Comparison of ENCODE assay signal across 14 cellular contexts in the genomic region with DNA sequence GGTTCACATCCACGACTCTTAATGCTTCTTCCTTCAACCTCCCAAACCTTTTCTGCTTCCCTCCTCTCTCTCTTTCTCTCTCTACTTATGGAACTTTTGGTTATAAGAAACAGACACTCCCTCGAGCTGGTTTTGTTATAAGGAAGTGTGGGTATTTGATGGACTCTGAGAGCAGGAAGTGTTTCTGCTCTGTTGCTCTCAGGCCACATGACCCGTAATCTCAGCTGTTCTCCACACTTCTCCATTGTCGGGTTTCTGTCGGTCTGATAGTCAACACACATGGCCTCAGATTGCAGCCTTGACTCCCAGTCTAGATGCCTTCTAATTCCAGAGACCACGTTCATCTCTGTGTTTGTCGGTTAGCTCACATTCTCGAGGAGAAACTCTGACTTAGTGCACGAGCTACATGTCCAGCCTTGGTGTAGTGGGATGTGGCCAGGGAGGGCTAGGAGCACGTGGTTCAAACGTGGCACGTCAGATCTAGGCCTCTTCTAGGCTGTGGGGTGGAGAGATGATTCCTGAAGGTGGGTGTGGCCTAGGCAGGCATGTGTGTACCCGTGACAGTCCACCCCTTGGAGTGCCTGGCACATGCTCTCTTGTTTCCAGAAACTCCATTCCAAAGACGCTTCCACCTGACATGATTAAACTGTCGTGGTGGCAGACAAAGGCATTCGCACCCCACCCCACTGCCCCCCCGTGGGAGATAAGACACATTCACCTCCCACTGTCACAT. TPM values are rescaled to one million over a fixed set of nuclear protein-coding genes. Genes with fewer than 3 reads are reported as not detected.
DNase-seq lines count a peak whose midpoint lies in the region; ATAC-seq and TF ChIP-seq lines count a peak whose summit lies in the region.
"Had no signal": no experiment of that assay in that cellular context is flagged by ENCODE, and none has a peak within 500 bp of the region (broad histone marks: within the 10 kb centered on the region; RNA-seq: fewer than 3 reads in every experiment).

No MANE protein-coding gene starts in this region.

- H3K27me3 Mint-ChIP-seq in activated naive CD8-positive, alpha-beta T cell treated with anti-CD3 and anti-CD28 coated beads, Interleukin-2, amount 50 U/mL, for 24 hours: no peaks in the 10 kb centered on the region
- H3K27me3 Mint-ChIP-seq in activated CD4-positive, alpha-beta T cell treated with anti-CD3 and anti-CD28 coated beads, Interleukin-2, amount 10 ng/mL, durations not matched to agents 7 days and 5 days: no peaks in the 10 kb centered on the region
- H3K27me3 Mint-ChIP-seq: CD4-positive, CD25-positive, alpha-beta regulatory T cell had no signal

- TF ChIP-seq CTCF in HL-60 (IDR thresholded peaks at IDR 0.05; ENCODE audit: insufficient read depth, low read length): no peak

- peaks cover 6% of the 10 kb centered on the region for H3K4me1 Mint-ChIP-seq in activated naive CD8-positive, alpha-beta T cell treated with anti-CD3 and anti-CD28 coated beads, Interleukin-2, amount 50 U/mL, for 24 hours
- no peaks in the 10 kb centered on the region for H3K4me1 Mint-ChIP-seq in activated CD4-positive, alpha-beta T cell treated with anti-CD3 and anti-CD28 coated beads, Interleukin-2, amount 10 ng/mL, durations not matched to agents 7 days and 5 days

- CTCF ChIA-PET in activated CD4-positive, alpha-beta T cell treated with anti-CD3 and anti-CD28 coated beads, Interleukin-2, amount 10 ng/mL, durations not matched to agents 7 days and 5 days (lab: Charles Lee): interaction anchor here (0.6 kb wide), 1 partner anchor 9 kb away, joined by 3 read pairs; no protein-coding TSS in a partner anchor

- H3K9me3 Mint-ChIP-seq in activated naive CD8-positive, alpha-beta T cell treated with anti-CD3 and anti-CD28 coated beads, Interleukin-2, amount 50 U/mL, for 24 hours: no peaks in the 10 kb centered on the region
- H3K9me3 Mint-ChIP-seq in activated CD4-positive, alpha-beta T cell treated with anti-CD3 and anti-CD28 coated beads, Interleukin-2, amount 10 ng/mL, durations not matched to agents 7 days and 5 days: peaks cover 4% of the 10 kb centered on the region
- H3K9me3 Mint-ChIP-seq: CD4-positive, CD25-positive, alpha-beta regulatory T cell had no signal

- no peak overlapping the region for H3K27ac ChIP-seq in HL-60 (replicated peaks)
- peak overlapping the region; percentile 26 to 40 for H3K27ac ChIP-seq in mucosa of rectum (ENCODE audit: low read depth in 2 of 2, low read length in 2 of 2)
- H3K27ac ChIP-seq: breast epithelium had no signal

- no peak for ATAC-seq in activated naive CD8-positive, alpha-beta T cell treated with anti-CD3 and anti-CD28 coated beads, Interleukin-2, amount 50 U/mL, for 24 hours
- ATAC-seq in GM21737 (IDR thresholded peaks at IDR 0.05; ENCODE audit: unreplicated experiment): no peak
- ATAC-seq: gastroesophageal sphincter had no signal

- H3K27ac Mint-ChIP-seq in activated naive CD8-positive, alpha-beta T cell treated with anti-CD3 and anti-CD28 coated beads, Interleukin-2, amount 50 U/mL, for 24 hours: peak overlapping the region; percentile 64
- H3K27ac Mint-ChIP-seq in activated CD4-positive, alpha-beta T cell treated with anti-CD3 and anti-CD28 coated beads, Interleukin-2, amount 10 ng/mL, durations not matched to agents 7 days and 5 days: no peak overlapping the region
- H3K27ac Mint-ChIP-seq: CD4-positive, CD25-positive, alpha-beta regulatory T cell had no signal

- no peak overlapping the region for H3K4me3 Mint-ChIP-seq in activated naive CD8-positive, alpha-beta T cell treated with anti-CD3 and anti-CD28 coated beads, Interleukin-2, amount 50 U/mL, for 24 hours
- H3K4me3 Mint-ChIP-seq in activated CD4-positive, alpha-beta T cell treated with anti-CD3 and anti-CD28 coated beads, Interleukin-2, amount 10 ng/mL, durations not matched to agents 7 days and 5 days: no peak overlapping the region
- H3K4me3 Mint-ChIP-seq: CD4-positive, CD25-positive, alpha-beta regulatory T cell had no signal

- peaks cover 9% of the 10 kb centered on the region for H3K36me3 Mint-ChIP-seq in activated naive CD8-positive, alpha-beta T cell treated with anti-CD3 and anti-CD28 coated beads, Interleukin-2, amount 50 U/mL, for 24 hours (ENCODE audit: low read depth)
- H3K36me3 Mint-ChIP-seq in activated CD4-positive, alpha-beta T cell treated with anti-CD3 and anti-CD28 coated beads, Interleukin-2, amount 10 ng/mL, durations not matched to agents 7 days and 5 days (ENCODE audit: low read depth): peaks cover 2% of the 10 kb centered on the region

- DNase-seq in DMS53 (lab: John Stamatoyannopoulos, UW) (peak; percentile 55), HL-60 (ENCODE audit: low read depth in 1 of 2, low spot score in 1 of 2) (peak; percentile 25 to 52), HuH-7 (ENCODE audit: low spot score) (no peak), EL (no peak)
- DNase-seq in activated naive CD8-positive, alpha-beta T cell treated with anti-CD3 and anti-CD28 coated beads, Interleukin-2, amount 50 U/mL, for 24 hours: no peak
- DNase-seq in activated CD4-positive, alpha-beta T cell treated with anti-CD3 and anti-CD28 coated beads, Interleukin-2, amount 10 ng/mL, durations not matched to agents 7 days and 5 days: no peak
- DNase-seq: activated naive CD4-positive, alpha-beta T cell; CD4-positive, CD25-positive, alpha-beta regulatory T cell; SHP77; stimulated activated naive CD4-positive, alpha-beta T cell treated with Interleukin-2 at 50 U/mL for 16 hours had no signal

- H3K27me3 ChIP-seq in HL-60 (ENCODE audit: insufficient read depth, poor library complexity, severe bottlenecking) (no peaks in the 10 kb centered on the region), mucosa of rectum (ENCODE audit: control insufficient read depth in 2 of 2, insufficient read depth in 2 of 2, low read length in 2 of 2) (no peaks in the 10 kb centered on the region)
- H3K27me3 ChIP-seq: breast epithelium, gastroesophageal sphincter had no signal

- peaks cover 0 to 3% of the 10 kb centered on the region in 2 donors for H3K9me3 ChIP-seq in mucosa of rectum (ENCODE audit: control insufficient read depth in 2 of 2, low read length in 2 of 2)
- H3K9me3 ChIP-seq: gastroesophageal sphincter had no signal

- POLR2A ChIA-PET in activated CD4-positive, alpha-beta T cell treated with anti-CD3 and anti-CD28 coated beads, Interleukin-2, amount 10 ng/mL, durations not matched to agents 7 days and 5 days (lab: Charles Lee): no interaction called here

- no peak overlapping the region for H3K9ac ChIP-seq in mucosa of rectum (ENCODE audit: low read depth in 1 of 2, low read length in 2 of 2)

- H3K4me3 ChIP-seq in HL-60 (replicated peaks; ENCODE audit: insufficient read depth, low read length) (no peak overlapping the region), mucosa of rectum (ENCODE audit: low read length in 2 of 2) (no peak overlapping the region)
- H3K4me3 ChIP-seq: breast epithelium, gastroesophageal sphincter had no signal

- no peaks in the 10 kb centered on the region for H3K4me1 ChIP-seq in mucosa of rectum (ENCODE audit: control insufficient read depth in 2 of 2, insufficient read depth in 2 of 2, low read length in 2 of 2)
- H3K4me1 ChIP-seq: breast epithelium had no signal

- peaks cover 10 to 21% of the 10 kb centered on the region in 2 donors for H3K36me3 ChIP-seq in mucosa of rectum (ENCODE audit: control insufficient read depth in 2 of 2, insufficient read depth in 2 of 2, low read length in 2 of 2)
- H3K36me3 ChIP-seq: breast epithelium had no signal

RNA-seq across cellular contexts. Expression of a gene that starts 26.3 kb away (rescaled TPM):
- total RNA-seq in activated CD4-positive, alpha-beta T cell treated with anti-CD3 and anti-CD28 coated beads, Interleukin-2, amount 10 ng/mL, durations not matched to agents 7 days and 5 days: not detected
- total RNA-seq: CD4-positive, CD25-positive, alpha-beta regulatory T cell had no signal

RNA-seq across cellular contexts. Expression of a gene that starts 38.3 kb away (rescaled TPM):
- 1 to 10 TPM; 3.3 to 3.7 TPM for total RNA-seq in activated CD4-positive, alpha-beta T cell treated with anti-CD3 and anti-CD28 coated beads, Interleukin-2, amount 10 ng/mL, durations not matched to agents 7 days and 5 days

RNA-seq across cellular contexts. Expression of a gene that starts 50.7 kb away (rescaled TPM):
- total RNA-seq in activated CD4-positive, alpha-beta T cell treated with anti-CD3 and anti-CD28 coated beads, Interleukin-2, amount 10 ng/mL, durations not matched to agents 7 days and 5 days: not detected
- total RNA-seq: CD4-positive, CD25-positive, alpha-beta regulatory T cell had no signal

Comparison
In these comparisons a context has a peak if more than half of its experiments do, and no peak if none do; other contexts are left out.
1. DNase-seq: peak in DMS53 (single experiment) and HL-60 (2 of 2); none in activated naive CD8-positive, alpha-beta T cell treated with anti-CD3 and anti-CD28 coated beads, Interleukin-2, amount 50 U/mL, for 24 hours (single experiment), HuH-7 (single experiment), EL (single experiment) and activated CD4-positive, alpha-beta T cell treated with anti-CD3 and anti-CD28 coated beads, Interleukin-2, amount 10 ng/mL, durations not matched to agents 7 days and 5 days (single experiment).